In genomic region chr3:106769045-106769444, GRCh38 we compare ENCODE assay signal across 30 cellular contexts.
"Had no signal": no experiment of that assay in that cellular context is flagged by ENCODE, and none has a peak within 500 bp of the region (broad histone marks: within the 10 kb centered on the region; RNA-seq: fewer than 3 reads in every experiment).

No MANE protein-coding gene starts in this region.

- H3K27ac Mint-ChIP-seq: activated naive CD8-positive, alpha-beta T cell; natural killer cell treated with Interleukin-12 subunit alpha and Interleukin-12 subunit beta and Interleukin-15 and Interleukin-18, amount 100 ng/mL, for 72 hours; progenitor cell of endocrine pancreas; stimulated activated naive B cell treated with anti-CD40 and anti-IgM and Interleukin-4, amounts not matched to agents 10 μg/mL and 1 μg/mL and 100 μg/mL, for 72 hours had no signal

- H3K4me1 ChIP-seq: esophagus muscularis mucosa, heart right ventricle, left lung, lower lobe of right lung, stomach, suprapubic skin, tibial artery, upper lobe of right lung had no signal

- H3K27me3 Mint-ChIP-seq: activated naive CD8-positive, alpha-beta T cell; central memory CD8-positive, alpha-beta T cell; natural killer cell treated with Interleukin-12 subunit alpha and Interleukin-12 subunit beta and Interleukin-15 and Interleukin-18, amount 100 ng/mL, for 72 hours; progenitor cell of endocrine pancreas; stimulated activated naive B cell treated with anti-CD40 and anti-IgM and Interleukin-4, amounts not matched to agents 10 μg/mL and 1 μg/mL and 100 μg/mL, for 72 hours had no signal

- DNase-seq: activated CD4-positive, alpha-beta T cell treated with anti-CD3 and anti-CD28 coated beads for 48 hours; activated CD4-positive, alpha-beta T cell treated with anti-CD3 and anti-CD28 coated beads, Interleukin-2, amount 50 U/mL, for 48 hours; activated CD8-positive, alpha-beta memory T cell treated with anti-CD3 and anti-CD28 coated beads for 24 hours; activated effector memory CD4-positive, alpha-beta T cell treated with Interleukin-2 at 50 U/mL for 16 hours; activated naive CD4-positive, alpha-beta T cell treated with Interleukin-2 at 50 U/mL for 16 hours; anterior cingulate cortex; dermis blood vessel endothelial cell; effector CD4-positive, alpha-beta T cell; foreskin keratinocyte; heart right ventricle; kidney glomerular epithelial cell; left lung; lower lobe of right lung; mucosa of descending colon; right cardiac atrium; stimulated activated CD4-positive, alpha-beta T cell treated with anti-CD3 and anti-CD28 coated beads, Interleukin-15, amount 100 ng/mL, for 24 hours; stimulated activated CD4-positive, alpha-beta T cell treated with anti-CD3 and anti-CD28 coated beads, Interleukin-2, amount 100 ng/mL, for 24 hours; stimulated activated naive B cell treated with anti-CD40 and anti-IgM and Interleukin-4, amounts not matched to agents 10 μg/mL and 1 μg/mL and 100 μg/mL, for 72 hours; stomach; T1000; tibial artery; upper lobe of right lung; WERI-Rb-1 had no signal

- H3K9me3 Mint-ChIP-seq: central memory CD8-positive, alpha-beta T cell; natural killer cell treated with Interleukin-12 subunit alpha and Interleukin-12 subunit beta and Interleukin-15 and Interleukin-18, amount 100 ng/mL, for 72 hours; stimulated activated naive B cell treated with anti-CD40 and anti-IgM and Interleukin-4, amounts not matched to agents 10 μg/mL and 1 μg/mL and 100 μg/mL, for 72 hours had no signal

- H3K36me3 ChIP-seq: esophagus muscularis mucosa, heart right ventricle, left lung, lower lobe of right lung, stomach, suprapubic skin, tibial artery, upper lobe of right lung, WERI-Rb-1 had no signal

- H3K27me3 ChIP-seq: esophagus muscularis mucosa, foreskin keratinocyte, heart right ventricle, left lung, stomach, suprapubic skin, tibial artery, upper lobe of right lung had no signal

- ATAC-seq: activated CD4-positive, CD25-positive, alpha-beta regulatory T cell treated with anti-CD3 and anti-CD28 coated beads, Interleukin-2, amount 50 U/mL, for 24 hours; foreskin keratinocyte; heart right ventricle; left lung; lower lobe of right lung; mucosa of descending colon; natural killer cell treated with Interleukin-12 subunit alpha and Interleukin-12 subunit beta and Interleukin-15 and Interleukin-18, amount 100 ng/mL, for 72 hours; right cardiac atrium; stimulated activated naive B cell treated with anti-CD40 and anti-IgM and Interleukin-4, amounts not matched to agents 10 μg/mL and 1 μg/mL and 100 μg/mL, for 72 hours; upper lobe of right lung had no signal

- H3K4me3 ChIP-seq: esophagus muscularis mucosa, heart right ventricle, left lung, lower lobe of right lung, mucosa of descending colon, stomach, suprapubic skin, tibial artery, upper lobe of right lung had no signal

- H3K27ac ChIP-seq: esophagus muscularis mucosa, foreskin keratinocyte, heart right ventricle, left lung, lower lobe of right lung, stomach, suprapubic skin, tibial artery, upper lobe of right lung had no signal

- H3K4me3 Mint-ChIP-seq: activated naive CD8-positive, alpha-beta T cell; central memory CD8-positive, alpha-beta T cell; natural killer cell treated with Interleukin-12 subunit alpha and Interleukin-12 subunit beta and Interleukin-15 and Interleukin-18, amount 100 ng/mL, for 72 hours; stimulated activated naive B cell treated with anti-CD40 and anti-IgM and Interleukin-4, amounts not matched to agents 10 μg/mL and 1 μg/mL and 100 μg/mL, for 72 hours had no signal

- H3K4me1 Mint-ChIP-seq: central memory CD8-positive, alpha-beta T cell; stimulated activated naive B cell treated with anti-CD40 and anti-IgM and Interleukin-4, amounts not matched to agents 10 μg/mL and 1 μg/mL and 100 μg/mL, for 72 hours had no signal

- H3K9me3 ChIP-seq: esophagus muscularis mucosa, lower lobe of right lung, mucosa of descending colon, stomach, suprapubic skin, tibial artery, upper lobe of right lung had no signal

- H3K36me3 Mint-ChIP-seq: activated naive CD8-positive, alpha-beta T cell; natural killer cell treated with Interleukin-12 subunit alpha and Interleukin-12 subunit beta and Interleukin-15 and Interleukin-18, amount 100 ng/mL, for 72 hours; stimulated activated naive B cell treated with anti-CD40 and anti-IgM and Interleukin-4, amounts not matched to agents 10 μg/mL and 1 μg/mL and 100 μg/mL, for 72 hours had no signal
